ENCODE assay signal across 1 cellular context in genomic region chr18:1708006-1708405, GRCh38.
TF ChIP-seq lines count a peak whose summit lies in the region.

No MANE protein-coding gene starts in this region.

TF ChIP-seq in HepG2, 621 proteins besides CTCF, POLR2A, EP300 and RAD21 (continued from another document):
- TF ChIP-seq ZNF710 (CRISPR knock-in tag; IDR thresholded peaks at IDR 0.05; ENCODE audit: borderline replicate concordance) (no peak), ZNF879 (CRISPR knock-in tag; IDR thresholded peaks at IDR 0.05) (no peak), MYPOP (CRISPR knock-in tag; IDR thresholded peaks at IDR 0.05) (no peak), SRSF4 (IDR thresholded peaks at IDR 0.05; ENCODE audit: low read depth, low read length, poor library complexity, severe bottlenecking) (no peak), NR2F6 (IDR thresholded peaks at IDR 0.05) (no peak), NR2F6 (CRISPR knock-in tag; IDR thresholded peaks at IDR 0.05) (no peak), EZH2 (conservative IDR thresholded peaks at IDR 0.05; ENCODE audit: low read depth, low read length) (no peak), ZNF780A (CRISPR knock-in tag; IDR thresholded peaks at IDR 0.05) (no peak), ZNF646 (CRISPR knock-in tag; IDR thresholded peaks at IDR 0.05) (no peak), JUND (CRISPR knock-in tag; IDR thresholded peaks at IDR 0.05) (no peak), ASH2L (IDR thresholded peaks at IDR 0.05; ENCODE audit: insufficient read length, low read depth, low read length) (no peak), NR2F1 (CRISPR knock-in tag; IDR thresholded peaks at IDR 0.05) (no peak), NR2C2 (CRISPR knock-in tag; IDR thresholded peaks at IDR 0.05; ENCODE audit: borderline replicate concordance) (no peak), ZNF333 (CRISPR knock-in tag; IDR thresholded peaks at IDR 0.05; ENCODE audit: borderline replicate concordance) (no peak), MNT (IDR thresholded peaks at IDR 0.05) (no peak), GFI1 (CRISPR knock-in tag; IDR thresholded peaks at IDR 0.05; ENCODE audit: borderline replicate concordance) (no peak)
TF ChIP-seq in HepG2: peak in this region for 0.
